Comparison of ENCODE assay signal across 1 cellular context in genomic region chr9:27573699-27574265, GRCh38.
TF ChIP-seq lines count a peak whose summit lies in the region.

No MANE protein-coding gene starts in this region.

TF ChIP-seq in HepG2, 621 proteins besides CTCF, POLR2A, EP300 and RAD21 (continued from another document and continues in another):
- TF ChIP-seq TFE3 (CRISPR knock-in tag; IDR thresholded peaks at IDR 0.05) (peak; percentile 57; the same call in 1 of the 2 replicates), FOXK1 (CRISPR knock-in tag; IDR thresholded peaks at IDR 0.05; ENCODE audit: borderline replicate concordance, low read depth) (peak; percentile 88; the same call in 1 of the 2 replicates), ZMYM4 (CRISPR knock-in tag; IDR thresholded peaks at IDR 0.05) (peak; percentile 86), GRHL1 (CRISPR knock-in tag; conservative IDR thresholded peaks at IDR 0.05) (no peak), TRIM24 (CRISPR knock-in tag; IDR thresholded peaks at IDR 0.05) (no peak), ZFP82 (CRISPR knock-in tag; IDR thresholded peaks at IDR 0.05; ENCODE audit: borderline replicate concordance) (no peak), RNF2 (conservative IDR thresholded peaks at IDR 0.05; ENCODE audit: low read depth) (peak; percentile 77; the same call in 1 of the 2 replicates), ZNF281 (CRISPR knock-in tag; IDR thresholded peaks at IDR 0.05; ENCODE audit: borderline replicate concordance) (peak; percentile 37; the same call in 1 of the 2 replicates), ZNF672 (CRISPR knock-in tag; IDR thresholded peaks at IDR 0.05) (no peak), PPARG (CRISPR knock-in tag; conservative IDR thresholded peaks at IDR 0.05) (no peak), ZFP91 (CRISPR knock-in tag; IDR thresholded peaks at IDR 0.05; ENCODE audit: borderline replicate concordance) (0 out of 2 replicates have a peak, but pooled peaks have one; percentile 11), ZNF354B (CRISPR knock-in tag; IDR thresholded peaks at IDR 0.05) (no peak), NR2C2 (CRISPR knock-in tag; IDR thresholded peaks at IDR 0.05; ENCODE audit: borderline replicate concordance) (no peak), FOXA1 (IDR thresholded peaks at IDR 0.05) (no peak), FOXA1 (CRISPR knock-in tag; IDR thresholded peaks at IDR 0.05) (no peak), ZBTB20 (CRISPR knock-in tag; IDR thresholded peaks at IDR 0.05; ENCODE audit: borderline replicate concordance, low read depth) (0 out of 2 replicates have a peak, but pooled peaks have one; percentile 39), GLI4 (CRISPR knock-in tag; IDR thresholded peaks at IDR 0.05; ENCODE audit: borderline replicate concordance) (no peak), RFX5 (IDR thresholded peaks at IDR 0.05; ENCODE audit: low read depth, low read length) (no peak), HMGXB3 (CRISPR knock-in tag; IDR thresholded peaks at IDR 0.05; ENCODE audit: borderline replicate concordance) (no peak), KLF16 (CRISPR knock-in tag; IDR thresholded peaks at IDR 0.05) (peak in 1 of 2 experiments; percentile 46; a peak in 1 of 4 replicates), ZFP36L1 (CRISPR knock-in tag; IDR thresholded peaks at IDR 0.05) (no peak), TEAD2 (CRISPR knock-in tag; IDR thresholded peaks at IDR 0.05) (no peak), PHF5A (CRISPR knock-in tag; IDR thresholded peaks at IDR 0.05; ENCODE audit: low read depth, unreplicated experiment) (no peak), ZNF441 (CRISPR knock-in tag; IDR thresholded peaks at IDR 0.05; ENCODE audit: borderline replicate concordance) (no peak), PAX8 (CRISPR knock-in tag; IDR thresholded peaks at IDR 0.05; ENCODE audit: borderline replicate concordance) (no peak), ZNF781 (CRISPR knock-in tag; IDR thresholded peaks at IDR 0.05; ENCODE audit: borderline replicate concordance, not compliant biosample characterization) (no peak), ZNF232 (CRISPR knock-in tag; IDR thresholded peaks at IDR 0.05; ENCODE audit: borderline replicate concordance) (no peak), RXRB (CRISPR knock-in tag; IDR thresholded peaks at IDR 0.05; ENCODE audit: borderline replicate concordance) (peak; percentile 48; the same call in 1 of the 2 replicates), ZNF749 (CRISPR knock-in tag; IDR thresholded peaks at IDR 0.05; ENCODE audit: borderline replicate concordance) (no peak), EED (CRISPR knock-in tag; IDR thresholded peaks at IDR 0.05) (no peak), ZFP62 (CRISPR knock-in tag; IDR thresholded peaks at IDR 0.05) (no peak), ZNF180 (CRISPR knock-in tag; IDR thresholded peaks at IDR 0.05; ENCODE audit: borderline replicate concordance, low read depth) (no peak), SMAD1 (CRISPR knock-in tag; IDR thresholded peaks at IDR 0.05; ENCODE audit: borderline replicate concordance, low read depth) (no peak), ZBTB46 (CRISPR knock-in tag; IDR thresholded peaks at IDR 0.05; ENCODE audit: borderline replicate concordance) (no peak), HINFP (CRISPR knock-in tag; IDR thresholded peaks at IDR 0.05; ENCODE audit: low read depth) (no peak), SMARCE1 (IDR thresholded peaks at IDR 0.05; ENCODE audit: borderline replicate concordance) (no peak), NCOA1 (CRISPR knock-in tag; IDR thresholded peaks at IDR 0.05) (no peak), HNRNPLL (IDR thresholded peaks at IDR 0.05; ENCODE audit: low read depth, low read length, poor library complexity, severe bottlenecking) (no peak), LBX2 (CRISPR knock-in tag; IDR thresholded peaks at IDR 0.05; ENCODE audit: borderline replicate concordance) (no peak), ZSCAN25 (CRISPR knock-in tag; IDR thresholded peaks at IDR 0.05) (no peak), PCBP1 (IDR thresholded peaks at IDR 0.05; ENCODE audit: borderline replicate concordance, low read depth, low read length) (no peak), ESRRA (CRISPR knock-in tag; IDR thresholded peaks at IDR 0.05; ENCODE audit: low read depth) (no peak), ZFP41 (CRISPR knock-in tag; IDR thresholded peaks at IDR 0.05; ENCODE audit: borderline replicate concordance) (no peak), ZNF839 (CRISPR knock-in tag; IDR thresholded peaks at IDR 0.05; ENCODE audit: borderline replicate concordance) (no peak), PBX3 (CRISPR knock-in tag; IDR thresholded peaks at IDR 0.05; ENCODE audit: borderline replicate concordance) (no peak), ZNF773 (CRISPR knock-in tag; IDR thresholded peaks at IDR 0.05; ENCODE audit: borderline replicate concordance) (no peak), ZNF251 (CRISPR knock-in tag; IDR thresholded peaks at IDR 0.05) (no peak), ZBTB25 (CRISPR knock-in tag; IDR thresholded peaks at IDR 0.05) (no peak)
